Comparison of ENCODE assay signal across 1 cellular context in genomic region chr16:88800277-88800592, GRCh38.
TF ChIP-seq lines count a peak whose summit lies in the region.

No MANE protein-coding gene starts in this region.

TF ChIP-seq in WTC11, 78 proteins besides CTCF, POLR2A, EP300 and RAD21 (continued from another document):
- TF ChIP-seq, protein P1, sequence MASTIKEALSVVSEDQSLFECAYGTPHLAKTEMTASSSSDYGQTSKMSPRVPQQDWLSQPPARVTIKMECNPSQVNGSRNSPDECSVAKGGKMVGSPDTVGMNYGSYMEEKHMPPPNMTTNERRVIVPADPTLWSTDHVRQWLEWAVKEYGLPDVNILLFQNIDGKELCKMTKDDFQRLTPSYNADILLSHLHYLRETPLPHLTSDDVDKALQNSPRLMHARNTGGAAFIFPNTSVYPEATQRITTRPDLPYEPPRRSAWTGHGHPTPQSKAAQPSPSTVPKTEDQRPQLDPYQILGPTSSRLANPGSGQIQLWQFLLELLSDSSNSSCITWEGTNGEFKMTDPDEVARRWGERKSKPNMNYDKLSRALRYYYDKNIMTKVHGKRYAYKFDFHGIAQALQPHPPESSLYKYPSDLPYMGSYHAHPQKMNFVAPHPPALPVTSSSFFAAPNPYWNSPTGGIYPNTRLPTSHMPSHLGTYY (CRISPR knock-in tag; IDR thresholded peaks at IDR 0.05): no peak
- no peak for TF ChIP-seq ZNF532 (CRISPR knock-in tag; IDR thresholded peaks at IDR 0.05; ENCODE audit: borderline replicate concordance)
- TF ChIP-seq HMGXB4 (CRISPR knock-in tag; IDR thresholded peaks at IDR 0.05): no peak
- TF ChIP-seq SMAD4 (CRISPR knock-in tag; IDR thresholded peaks at IDR 0.05): no peak
- TF ChIP-seq HMGA2 (CRISPR knock-in tag; IDR thresholded peaks at IDR 0.05): no peak
- no peak for TF ChIP-seq NR2C2 (CRISPR knock-in tag; IDR thresholded peaks at IDR 0.05)
- no peak for TF ChIP-seq ZNF232 (CRISPR knock-in tag; IDR thresholded peaks at IDR 0.05)
- TF ChIP-seq E2F4 (CRISPR knock-in tag; IDR thresholded peaks at IDR 0.05; ENCODE audit: borderline replicate concordance, low read depth): no peak
- TF ChIP-seq, protein P2, sequence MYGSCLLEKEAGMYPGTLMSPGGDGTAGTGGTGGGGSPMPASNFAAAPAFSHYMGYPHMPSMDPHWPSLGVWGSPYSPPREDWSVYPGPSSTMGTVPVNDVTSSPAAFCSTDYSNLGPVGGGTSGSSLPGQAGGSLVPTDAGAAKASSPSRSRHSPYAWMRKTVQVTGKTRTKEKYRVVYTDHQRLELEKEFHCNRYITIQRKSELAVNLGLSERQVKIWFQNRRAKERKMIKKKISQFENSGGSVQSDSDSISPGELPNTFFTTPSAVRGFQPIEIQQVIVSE (CRISPR knock-in tag; IDR thresholded peaks at IDR 0.05; ENCODE audit: borderline replicate concordance): no peak
TF ChIP-seq in WTC11: peak in this region for 0.
